8 cellular contexts compared by ENCODE assay signal in the genomic region with DNA sequence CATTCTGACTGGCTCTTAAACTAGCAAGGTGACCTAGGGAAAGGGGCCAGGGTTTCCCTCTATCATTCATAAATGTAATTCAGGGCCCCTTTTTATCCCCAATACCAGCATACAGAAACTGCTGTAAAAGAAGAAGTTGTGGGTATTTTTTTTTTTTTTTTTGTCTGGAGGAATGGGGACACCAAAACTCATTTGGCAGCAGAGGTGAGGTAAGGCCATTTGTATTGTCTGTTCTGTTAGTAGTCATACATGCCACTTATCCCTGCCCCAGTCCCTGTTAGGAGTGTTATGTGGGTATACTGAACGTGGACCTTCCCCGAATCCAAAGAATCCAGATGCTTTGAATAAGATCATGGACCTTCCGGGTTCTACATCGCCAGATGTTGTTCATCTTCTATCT. TPM values are rescaled to one million over a fixed set of nuclear protein-coding genes. Genes with fewer than 3 reads are reported as not detected.
DNase-seq lines count a peak whose midpoint lies in the region; ATAC-seq and TF ChIP-seq lines count a peak whose summit lies in the region.

No MANE protein-coding gene starts in this region.

- intact Hi-C loops in thyroid gland (cut with DNase I) = loop anchor here (5.0 kb wide), 2 partner anchors 35 to 45 kb away; no protein-coding TSS in a partner anchor

- H3K36me3 ChIP-seq in iPS-15b (ENCODE audit: control insufficient read depth, insufficient read depth, low read length) = peaks cover 2% of the 10 kb centered on the region
- peaks cover 0 to 4% (median 0%) of the 10 kb centered on the region in 5 donors for H3K36me3 ChIP-seq in subcutaneous abdominal adipose tissue (ENCODE audit: control insufficient read depth in 5 of 5, insufficient read depth in 5 of 5, low read length in 5 of 5)
- no peaks in the 10 kb centered on the region for H3K36me3 ChIP-seq in thyroid gland

- H3K4me3 Mint-ChIP-seq in activated T-cell treated with anti-CD3 and anti-CD28 coated beads, Interleukin-2, amount 50 U/mL, for 24 hours = peak overlapping the region; percentile 100

- H3K9me3 ChIP-seq in iPS-15b (ENCODE audit: control insufficient read depth, insufficient read depth, low read length) (no peaks in the 10 kb centered on the region), subcutaneous abdominal adipose tissue (ENCODE audit: control insufficient read depth in 5 of 5, low read length in 5 of 5) (no peaks in the 10 kb centered on the region), thyroid gland (no peaks in the 10 kb centered on the region)

- peaks cover 72% of the 10 kb centered on the region for H3K4me1 Mint-ChIP-seq in activated T-cell treated with anti-CD3 and anti-CD28 coated beads, Interleukin-2, amount 50 U/mL, for 24 hours (ENCODE audit: low read depth)

- no peak for ATAC-seq in GM21390 (IDR thresholded peaks at IDR 0.05; ENCODE audit: unreplicated experiment)

- DNase-seq in activated T-cell treated with anti-CD3 and anti-CD28 coated beads, Interleukin-2, amount 50 U/mL, for 24 hours = no peak
- DNase-seq in activated T-cell treated with anti-CD3 and anti-CD28 coated beads, Interleukin-2, amount 50 U/mL, for 1 hour = no peak
- DNase-seq in thyroid gland (no peak), NCI-H748 (lab: John Stamatoyannopoulos, UW; ENCODE audit: unreplicated experiment) (no peak)

- H3K27me3 ChIP-seq in iPS-15b (ENCODE audit: control insufficient read depth, insufficient read depth, low read length) (no peaks in the 10 kb centered on the region), subcutaneous abdominal adipose tissue (ENCODE audit: control insufficient read depth in 5 of 5, insufficient read depth in 4 of 5, low read length in 5 of 5) (no peaks in the 10 kb centered on the region), thyroid gland (no peaks in the 10 kb centered on the region)

- TF ChIP-seq CTCF in WI38 (IDR thresholded peaks at IDR 0.05; ENCODE audit: low read depth, low read length) (no peak), thyroid gland (IDR thresholded peaks at IDR 0.05) (no peak)

- no peaks in the 10 kb centered on the region for H3K9me3 Mint-ChIP-seq in activated T-cell treated with anti-CD3 and anti-CD28 coated beads, Interleukin-2, amount 50 U/mL, for 24 hours

- 72 to 76% methylated on average over 4 of the region's 4 CpGs for WGBS in thyroid gland, 2 donors

- H3K4me1 ChIP-seq in iPS-15b (ENCODE audit: control insufficient read depth, insufficient read depth, low read length) = peaks cover 37% of the 10 kb centered on the region
- H3K4me1 ChIP-seq in subcutaneous abdominal adipose tissue (ENCODE audit: control insufficient read depth in 5 of 5, insufficient read depth in 5 of 5, low read length in 5 of 5) = peaks cover 0 to 68% (median 64%) of the 10 kb centered on the region in 5 donors
- H3K4me1 ChIP-seq in thyroid gland = peaks cover 45 to 64% of the 10 kb centered on the region in 2 donors

- H3K9ac ChIP-seq in iPS-15b (ENCODE audit: low read depth, low read length) (peak overlapping the region; percentile 94), subcutaneous abdominal adipose tissue (ENCODE audit: low read length in 5 of 5) (peak overlapping the region in 4 of 5 donors; percentile 63 to 95 (median 78))

- H3K27ac ChIP-seq in subcutaneous abdominal adipose tissue (ENCODE audit: low read depth, low read length) = peak overlapping the region; percentile 88
- no peak overlapping the region for H3K27ac ChIP-seq in thyroid gland

- H3K27ac Mint-ChIP-seq in activated T-cell treated with anti-CD3 and anti-CD28 coated beads, Interleukin-2, amount 50 U/mL, for 24 hours = peak overlapping the region; percentile 100

- H3K4me3 ChIP-seq in WI38 (ENCODE audit: low read depth, low read length) = peak overlapping the region; percentile 81
- peak overlapping the region; percentile 98 for H3K4me3 ChIP-seq in iPS-15b (ENCODE audit: low read depth, low read length)
- peak overlapping the region; percentile 81 to 96 (median 88) for H3K4me3 ChIP-seq in subcutaneous abdominal adipose tissue (ENCODE audit: low read depth in 1 of 5, low read length in 5 of 5)
- peak overlapping the region in 1 of 3 donors; percentile 98 for H3K4me3 ChIP-seq in thyroid gland (replicated peaks in 1 of 3)

- H3K36me3 Mint-ChIP-seq in activated T-cell treated with anti-CD3 and anti-CD28 coated beads, Interleukin-2, amount 50 U/mL, for 24 hours (ENCODE audit: low read depth) = peaks cover 86% of the 10 kb centered on the region

- no peaks in the 10 kb centered on the region for H3K27me3 Mint-ChIP-seq in activated T-cell treated with anti-CD3 and anti-CD28 coated beads, Interleukin-2, amount 50 U/mL, for 24 hours

- TF ChIP-seq POLR2A in thyroid gland (IDR thresholded peaks at IDR 0.05) = no peak

RNA-seq across cellular contexts. Expression of a gene that starts 1.7 kb away (rescaled TPM):
- 100 to 1,000 TPM; 340 to 417 (median 365) TPM for total RNA-seq in thyroid gland

RNA-seq across cellular contexts. Expression of a gene that starts 1.9 kb away (rescaled TPM):
- 100 to 1,000 TPM; 303 to 490 (median 435) TPM for total RNA-seq in thyroid gland

RNA-seq across cellular contexts. Expression of a gene that starts 38.7 kb away (rescaled TPM):
- 10 to 100 TPM; 16.9 to 24.1 (median 20.3) TPM for total RNA-seq in thyroid gland
